In the genomic region with DNA sequence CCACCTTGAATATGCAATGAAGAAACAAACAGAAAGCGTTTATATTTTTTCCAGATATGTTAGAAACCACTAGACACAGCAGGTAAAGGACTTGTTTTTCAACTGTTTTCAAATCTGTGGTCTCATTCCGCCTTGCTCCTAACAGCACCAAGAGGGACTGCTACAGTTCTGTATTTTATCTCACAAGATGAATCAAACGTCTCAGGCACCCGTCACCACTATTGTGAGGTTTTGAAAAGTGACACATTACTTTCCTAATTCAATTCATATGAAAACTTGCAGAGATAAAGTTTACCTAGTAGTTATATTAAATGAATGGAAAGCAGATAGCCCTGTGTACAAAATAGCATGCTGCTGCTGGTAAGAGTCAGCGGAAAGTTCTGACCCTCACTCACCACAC, we compare ENCODE assay signal across 20 cellular contexts.
"Had no signal": no experiment of that assay in that cellular context is flagged by ENCODE, and none has a peak within 500 bp of the region (broad histone marks: within the 10 kb centered on the region; RNA-seq: fewer than 3 reads in every experiment).

No MANE protein-coding gene starts in this region.

- DNase-seq: activated B cell treated with CpG ODN at 0.5 μM for 24 hours; activated effector memory CD4-positive, alpha-beta T cell treated with anti-CD3 and anti-CD28 coated beads, Interleukin-2, amount 50 U/mL, for 16 hours; adrenal gland; aorta; body of pancreas; cortex of kidney; effector memory CD8-positive, alpha-beta T cell; erythroblast; gastrocnemius medialis; glutamatergic neuron; islet precursor cell; left ventricle myocardium inferior; mesendoderm; posterior cingulate gyrus; right cardiac atrium; stimulated activated CD4-positive, alpha-beta T cell treated with anti-CD3 and anti-CD28 coated beads, Interleukin-4, amount 100 ng/mL, for 1 hour; T-cell had no signal

- ATAC-seq: body of pancreas; gastrocnemius medialis; stimulated activated memory B cell treated with anti-CD40 and anti-IgM and Interleukin-4, amounts not matched to agents 10 μg/mL and 1 μg/mL and 100 μg/mL, for 72 hours; T-cell had no signal

- H3K36me3 Mint-ChIP-seq: stimulated activated memory B cell treated with anti-CD40 and anti-IgM and Interleukin-4, amounts not matched to agents 10 μg/mL and 1 μg/mL and 100 μg/mL, for 72 hours had no signal

- H3K4me3 Mint-ChIP-seq: activated B cell treated with CpG ODN at 0.5 μM for 24 hours; activated naive CD4-positive, alpha-beta T cell treated with anti-CD3 and anti-CD28 coated beads, Interleukin-2, amount 50 U/mL, for 24 hours; nephron; stimulated activated memory B cell treated with anti-CD40 and anti-IgM and Interleukin-4, amounts not matched to agents 10 μg/mL and 1 μg/mL and 100 μg/mL, for 72 hours; T-cell had no signal

- H3K27me3 Mint-ChIP-seq: activated B cell treated with CpG ODN at 0.5 μM for 24 hours; activated naive CD4-positive, alpha-beta T cell treated with anti-CD3 and anti-CD28 coated beads, Interleukin-2, amount 50 U/mL, for 24 hours; effector memory CD8-positive, alpha-beta T cell; stimulated activated memory B cell treated with anti-CD40 and anti-IgM and Interleukin-4, amounts not matched to agents 10 μg/mL and 1 μg/mL and 100 μg/mL, for 72 hours; T-cell had no signal

- H3K4me1 Mint-ChIP-seq: activated B cell treated with CpG ODN at 0.5 μM for 24 hours; nephron; stimulated activated memory B cell treated with anti-CD40 and anti-IgM and Interleukin-4, amounts not matched to agents 10 μg/mL and 1 μg/mL and 100 μg/mL, for 72 hours had no signal

- H3K9me3 Mint-ChIP-seq: activated B cell treated with CpG ODN at 0.5 μM for 24 hours; effector memory CD8-positive, alpha-beta T cell had no signal

- H3K27ac Mint-ChIP-seq: activated B cell treated with CpG ODN at 0.5 μM for 24 hours; stimulated activated memory B cell treated with anti-CD40 and anti-IgM and Interleukin-4, amounts not matched to agents 10 μg/mL and 1 μg/mL and 100 μg/mL, for 72 hours; T-cell had no signal
